ENCODE assay signal across 25 cellular contexts in the genomic region with DNA sequence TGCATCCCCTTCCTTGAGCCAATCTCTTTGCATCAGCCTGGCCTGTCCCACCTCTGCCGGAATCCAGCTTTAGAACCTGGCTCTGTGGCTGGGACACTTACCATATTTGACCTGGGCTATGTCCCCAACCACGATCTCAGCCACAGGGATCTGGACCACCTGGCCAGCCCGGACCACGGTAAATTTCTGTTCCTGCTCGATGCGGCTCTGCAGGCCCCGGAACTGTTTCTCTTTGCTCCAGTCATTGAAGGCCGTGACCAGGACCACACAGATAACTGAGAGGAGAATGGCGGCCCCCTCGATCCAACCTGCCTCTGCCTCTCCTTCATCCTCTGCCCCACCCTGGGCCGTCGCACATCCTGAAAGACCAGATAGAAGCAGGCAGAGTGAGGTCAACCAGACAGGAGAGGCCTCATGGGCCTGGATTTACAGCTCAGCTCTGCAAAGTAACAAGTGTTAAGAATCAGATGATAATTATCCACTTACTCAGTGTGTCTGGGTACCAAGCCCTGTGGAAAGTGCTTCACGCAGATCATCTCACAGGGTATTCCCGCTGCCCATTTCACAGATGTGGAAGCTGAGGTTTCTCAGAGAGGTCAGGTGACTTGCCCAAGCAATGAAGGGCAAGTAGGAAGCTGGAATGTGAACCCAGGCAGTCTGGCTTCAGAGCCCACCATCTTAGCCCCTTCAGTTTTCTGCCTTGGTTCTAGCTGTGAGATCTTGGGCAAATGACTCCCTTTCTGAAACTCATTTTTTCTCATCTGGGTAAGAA.
DNase-seq lines count a peak whose midpoint lies in the region; ATAC-seq, FAIRE-seq and TF ChIP-seq lines count a peak whose summit lies in the region.
"Had no signal": no experiment of that assay in that cellular context is flagged by ENCODE, and none has a peak within 500 bp of the region (broad histone marks: within the 10 kb centered on the region; RNA-seq: fewer than 3 reads in every experiment).

No MANE protein-coding gene starts in this region.

- H3K9ac ChIP-seq in K562 (ENCODE audit: insufficient read depth in 1 of 2, low read depth in 2 of 2, low read length in 2 of 2) = no peak overlapping the region
- H3K9ac ChIP-seq: BLaER1 had no signal

- no peaks in the 10 kb centered on the region; the same call in 1 of the 2 replicates for H4K20me1 ChIP-seq in K562 (replicated peaks; ENCODE audit: control insufficient read depth, insufficient read depth, low read length)
- no peaks in the 10 kb centered on the region for H4K20me1 ChIP-seq in osteoblast (ENCODE audit: insufficient read depth, low read length)
- H4K20me1 ChIP-seq: BLaER1 had no signal

- no peak for TF ChIP-seq CTCF in K562 (IDR thresholded peaks at IDR 0.05 in 2 of 3, conservative IDR thresholded peaks at IDR 0.05 in 1 of 3; ENCODE audit: insufficient read depth in 2 of 3, low read depth in 1 of 3, low read length in 3 of 3)
- no peak for TF ChIP-seq CTCF in chondrocyte (IDR thresholded peaks at IDR 0.05)
- TF ChIP-seq CTCF in osteoblast (IDR thresholded peaks at IDR 0.05; ENCODE audit: extremely low read depth, low read depth, low read length) = no peak

- no peaks in the 10 kb centered on the region for H3K9me1 ChIP-seq in K562 (ENCODE audit: control insufficient read depth, insufficient read depth, low read length)

- TF ChIP-seq POLR2A in K562 (conservative IDR thresholded peaks at IDR 0.05) = no peak

- no peaks in the 10 kb centered on the region for H3K79me2 ChIP-seq in K562 (ENCODE audit: control insufficient read depth, insufficient read depth, low read length)
- H3K79me2 ChIP-seq in osteoblast (ENCODE audit: insufficient read depth, low read length) = no peaks in the 10 kb centered on the region

- no peaks in the 10 kb centered on the region; a peak in 1 of 5 replicates for H3K4me1 ChIP-seq in K562 (replicated peaks in 1 of 2; ENCODE audit: control insufficient read depth in 2 of 2, insufficient read depth in 2 of 2, low read length in 2 of 2)
- no peaks in the 10 kb centered on the region for H3K4me1 ChIP-seq in osteoblast (ENCODE audit: insufficient read depth, low read length)
- H3K4me1 ChIP-seq: BE2C had no signal

- TF ChIP-seq EP300 in K562 (IDR thresholded peaks at IDR 0.05; ENCODE audit: low read length) = no peak

- 2% methylated on average over 14 of the region's 14 CpGs for WGBS in K562 (ENCODE audit: insufficient coverage, low coverage, missing lambda C conversion rate)

- DNase-seq in K562 (ENCODE audit: extremely low read depth in 1 of 4, low spot score in 3 of 4) (no peak), chondrocyte (ENCODE audit: low spot score) (peak; percentile 62), osteoblast (ENCODE audit: insufficient read length, low spot score, missing footprints) (peak; percentile 15), hippocampal formation (lab: John Stamatoyannopoulos, UW) (no peak), NCI-H2196 (lab: John Stamatoyannopoulos, UW; ENCODE audit: unreplicated experiment) (no peak)
- DNase-seq: 8988T; ACHN; BE2C; C1 segment of cervical spinal cord; CD4-positive, alpha-beta memory T cell; CD4-positive, CD25-positive, alpha-beta regulatory T cell; CD8-positive, alpha-beta memory T cell; COR-L47; DMS153; DMS53; DMS79; DND-41; EL; GDM1 had no signal

- H3K27ac ChIP-seq in K562 (ENCODE audit: extremely low read depth, low read depth, low read length) (no peak overlapping the region), osteoblast (ENCODE audit: low read depth, low read length) (no peak overlapping the region)
- H3K27ac ChIP-seq: BLaER1 had no signal

- ATAC-seq in K562 = no peak
- ATAC-seq: GM12878 had no signal

- H3K36me3 Mint-ChIP-seq in chondrocyte (ENCODE audit: low read depth) = no peaks in the 10 kb centered on the region
- H3K36me3 Mint-ChIP-seq: CD14-positive monocyte; CD4-positive, alpha-beta memory T cell; CD4-positive, CD25-positive, alpha-beta regulatory T cell; CD8-positive, alpha-beta memory T cell had no signal

- no peak overlapping the region for H3K27ac Mint-ChIP-seq in chondrocyte (ENCODE audit: unreplicated experiment)
- H3K27ac Mint-ChIP-seq: CD14-positive monocyte; CD4-positive, alpha-beta memory T cell had no signal

- H3K4me3 ChIP-seq in K562 (no peak overlapping the region), osteoblast (ENCODE audit: insufficient read depth, low read length) (no peak overlapping the region)
- H3K4me3 ChIP-seq: BLaER1, GM12878 had no signal

- H2AFZ ChIP-seq in K562 (ENCODE audit: low read depth, low read length) (no peak overlapping the region), osteoblast (ENCODE audit: low read length) (no peak overlapping the region)

- H3K27me3 Mint-ChIP-seq in chondrocyte (ENCODE audit: low read depth) = peaks cover 2% of the 10 kb centered on the region
- H3K27me3 Mint-ChIP-seq: CD4-positive, alpha-beta memory T cell; CD4-positive, CD25-positive, alpha-beta regulatory T cell had no signal

- FAIRE-seq in K562 (lab: Jason Lieb, UNC) = no peak
- FAIRE-seq: A204.1, GM12878, GM12892, GM18507 had no signal

- H3K27me3 ChIP-seq in K562 (ENCODE audit: control insufficient read depth in 2 of 2, insufficient read depth in 2 of 2, low read length in 2 of 2) = peaks cover 23 to 75% of the 10 kb centered on the region in 2 experiments; a peak in 4 of 5 replicates
- H3K27me3 ChIP-seq in osteoblast (ENCODE audit: insufficient read depth, low read length) = peaks cover 6% of the 10 kb centered on the region
- H3K27me3 ChIP-seq: BE2C, BLaER1 had no signal

- in situ Hi-C loops in K562 (cut with MboI) = no loop called here

- H3K4me1 Mint-ChIP-seq in chondrocyte (ENCODE audit: low read depth) = peaks cover 14% of the 10 kb centered on the region
- H3K4me1 Mint-ChIP-seq: CD14-positive monocyte had no signal

- no peaks in the 10 kb centered on the region for H3K9me3 Mint-ChIP-seq in chondrocyte (ENCODE audit: low read depth)
- H3K9me3 Mint-ChIP-seq: CD14-positive monocyte; CD4-positive, alpha-beta memory T cell; CD4-positive, CD25-positive, alpha-beta regulatory T cell; CD8-positive, alpha-beta memory T cell had no signal

- BruUV-seq in K562 (replicated peaks; lab: Mats Ljungman, UMichigan) = no TSS peak

- no peak for TF ChIP-seq RAD21 in K562 (CRISPR knock-in tag; conservative IDR thresholded peaks at IDR 0.05 in 1 of 2, IDR thresholded peaks at IDR 0.05 in 1 of 2)

- H3K9me3 ChIP-seq in K562 (replicated peaks; ENCODE audit: control insufficient read depth, insufficient read depth, low read depth, low read length) = no peaks in the 10 kb centered on the region
- no peaks in the 10 kb centered on the region for H3K9me3 ChIP-seq in osteoblast (ENCODE audit: low read depth, low read length)
- H3K9me3 ChIP-seq: BE2C, BLaER1 had no signal

- H3K4me3 Mint-ChIP-seq in chondrocyte (ENCODE audit: unreplicated experiment) = no peak overlapping the region
- H3K4me3 Mint-ChIP-seq: CD14-positive monocyte; CD4-positive, alpha-beta memory T cell had no signal

- no peak overlapping the region for H3K4me2 ChIP-seq in K562 (ENCODE audit: insufficient read depth, low read length)
- H3K4me2 ChIP-seq in osteoblast (ENCODE audit: insufficient read depth, low read length) = no peak overlapping the region
- H3K4me2 ChIP-seq: BLaER1 had no signal

- no peaks in the 10 kb centered on the region for H3K36me3 ChIP-seq in K562 (ENCODE audit: control insufficient read depth, insufficient read depth, low read length)
- no peaks in the 10 kb centered on the region for H3K36me3 ChIP-seq in osteoblast (ENCODE audit: insufficient read depth, low read length)
- H3K36me3 ChIP-seq: BE2C had no signal

- POLR2A ChIA-PET in K562 (lab: Yijun Ruan, JAX) = interaction anchor here (0.9 kb wide), 1 partner anchor 49 kb away, joined by 3 read pairs; no protein-coding TSS in a partner anchor

- CTCF ChIA-PET in K562 (lab: Yijun Ruan, JAX; ENCODE audit: low intra/inter-chr PET ratio) = no interaction called here

- intact Hi-C loops in K562 (cut with micrococcal nuclease) = no loop called here

TF ChIP-seq in K562, 482 proteins besides CTCF, POLR2A, EP300 and RAD21:
- TF ChIP-seq TAF9B (IDR thresholded peaks at IDR 0.05; ENCODE audit: partially characterized antibody) (no peak), RBM25 (IDR thresholded peaks at IDR 0.05; ENCODE audit: low read depth, low read length, severe bottlenecking) (peak; percentile 67), PPARD (CRISPR knock-in tag; IDR thresholded peaks at IDR 0.05) (no peak)
TF ChIP-seq in K562: peak in this region for 1.

Comparison
In these comparisons a context has a peak if more than half of its experiments do, and no peak if none do; other contexts are left out.
1. DNase-seq: peak in chondrocyte (single experiment) and osteoblast (single experiment); none in K562 (0 of 4), hippocampal formation (0 of 2) and NCI-H2196 (single experiment).